Comparison of ENCODE assay signal across 9 cellular contexts in the genomic region with DNA sequence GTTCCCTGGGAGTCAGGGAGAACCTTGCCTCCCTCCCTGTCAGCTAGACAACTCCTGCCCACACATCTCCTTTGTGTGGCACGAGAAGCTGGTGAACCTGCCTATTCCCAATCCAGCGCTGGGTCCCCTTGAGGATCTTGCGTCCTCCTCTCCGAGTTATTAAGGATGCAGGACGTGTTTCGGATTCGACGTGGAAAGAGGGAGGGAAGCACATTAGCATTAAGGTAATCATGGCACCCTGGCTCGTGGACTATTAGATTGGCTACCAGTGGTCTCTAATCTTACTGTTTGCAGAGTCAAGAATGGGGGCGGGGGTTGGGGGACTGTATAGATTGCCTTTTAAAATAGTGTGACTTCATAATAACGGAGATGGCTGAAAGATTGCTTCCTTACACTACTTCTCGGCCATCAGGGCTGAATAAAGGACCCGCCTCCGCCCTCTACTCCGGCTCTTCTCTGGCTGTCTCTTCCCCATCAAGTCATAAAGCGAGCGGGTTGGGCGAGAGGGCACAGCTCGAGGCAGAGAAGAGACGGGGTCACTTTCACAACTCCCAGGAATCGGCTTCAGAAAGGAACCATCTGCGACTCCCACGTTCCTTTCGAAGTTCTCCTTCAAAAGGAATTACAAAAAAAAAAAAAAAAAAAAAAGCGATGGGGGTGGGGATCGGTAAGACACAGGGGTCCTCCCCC. TPM values are rescaled to one million over a fixed set of nuclear protein-coding genes. Genes with fewer than 3 reads are reported as not detected.
DNase-seq lines count a peak whose midpoint lies in the region; ATAC-seq and TF ChIP-seq lines count a peak whose summit lies in the region.
"Had no signal": no experiment of that assay in that cellular context is flagged by ENCODE, and none has a peak within 500 bp of the region (broad histone marks: within the 10 kb centered on the region; RNA-seq: fewer than 3 reads in every experiment).

No MANE protein-coding gene starts in this region.

- DNase-seq in GM20000 (ENCODE audit: low spot score), result peak; percentile 12
- DNase-seq in OCI-M1 (lab: John Stamatoyannopoulos, UW), result peak; percentile 80
- peak; percentile 20 to 81 (median 54) for DNase-seq in head of caudate nucleus
- DNase-seq in putamen (ENCODE audit: low spot score), result peak; percentile 38
- DNase-seq in T-helper 2 cell treated with Interferon-gamma antibody and Interleukin-4, amounts not matched to agents 5 μg/mL and 100 μg/mL, for 36 hours (ENCODE audit: low spot score), result no peak
- DNase-seq in SJCRH30, result no peak
- no peak for DNase-seq in AG08395 (ENCODE audit: low spot score)
- DNase-seq: activated naive CD4-positive, alpha-beta T cell treated with Interleukin-2 at 50 U/mL for 16 hours had no signal

- no peak overlapping the region for H3K27ac Mint-ChIP-seq in T-helper 2 cell treated with Interferon-gamma antibody and Interleukin-4, amounts not matched to agents 5 μg/mL and 100 μg/mL, for 36 hours

- H3K4me1 ChIP-seq in SJCRH30, result no peaks in the 10 kb centered on the region

- peaks cover 1% of the 10 kb centered on the region; the same call in 1 of the 2 replicates for H3K27me3 ChIP-seq in SJCRH30

- H3K9me3 ChIP-seq in SJCRH30 (replicated peaks), result no peaks in the 10 kb centered on the region

- H3K9me3 Mint-ChIP-seq in T-helper 2 cell treated with Interferon-gamma antibody and Interleukin-4, amounts not matched to agents 5 μg/mL and 100 μg/mL, for 36 hours, result no peaks in the 10 kb centered on the region

- H3K4me1 Mint-ChIP-seq in T-helper 2 cell treated with Interferon-gamma antibody and Interleukin-4, amounts not matched to agents 5 μg/mL and 100 μg/mL, for 36 hours (ENCODE audit: low read depth), result peaks cover 8% of the 10 kb centered on the region

- no peaks in the 10 kb centered on the region for H3K36me3 Mint-ChIP-seq in T-helper 2 cell treated with Interferon-gamma antibody and Interleukin-4, amounts not matched to agents 5 μg/mL and 100 μg/mL, for 36 hours (ENCODE audit: low read depth)

- H3K4me3 ChIP-seq in SJCRH30, result no peak overlapping the region

- no peak overlapping the region for H3K4me3 Mint-ChIP-seq in T-helper 2 cell treated with Interferon-gamma antibody and Interleukin-4, amounts not matched to agents 5 μg/mL and 100 μg/mL, for 36 hours

- H3K27me3 Mint-ChIP-seq in T-helper 2 cell treated with Interferon-gamma antibody and Interleukin-4, amounts not matched to agents 5 μg/mL and 100 μg/mL, for 36 hours (ENCODE audit: low read depth), result peaks cover 45% of the 10 kb centered on the region

- H3K27ac ChIP-seq in SJCRH30, result no peak overlapping the region

- no peak for ATAC-seq in HG03025 (IDR thresholded peaks at IDR 0.05; ENCODE audit: low FRiP score, unreplicated experiment)

- TF ChIP-seq CTCF in GM20000 (IDR thresholded peaks at IDR 0.05; ENCODE audit: extremely low read depth, missing control alignments), result no peak

- H3K36me3 ChIP-seq in SJCRH30, result no peaks in the 10 kb centered on the region

- intact Hi-C loops in head of caudate nucleus (cut with DNase I), result loop anchor here (5.0 kb wide), 1 partner anchor 93 kb away; no protein-coding TSS in a partner anchor

RNA-seq across cellular contexts. Expression of gene LRRC7, which starts 1.7 kb away (rescaled TPM):
- total RNA-seq in SJCRH30 (2014; rRNA removed; shearing (Covaris generic)), result 0.04 TPM in 1 of 2 replicates, not detected in the other

Comparison
In these comparisons a context has a peak if more than half of its experiments do, and no peak if none do; other contexts are left out.
1. DNase-seq: peak in GM20000 (single experiment), OCI-M1 (single experiment), head of caudate nucleus (42 of 42) and putamen (single experiment); none in T-helper 2 cell treated with Interferon-gamma antibody and Interleukin-4, amounts not matched to agents 5 μg/mL and 100 μg/mL, for 36 hours (single experiment), SJCRH30 (0 of 2) and AG08395 (single experiment).